15 cellular contexts compared by ENCODE assay signal in genomic region chrX:98480606-98481005, GRCh38.
A peak's percentile ranks its signal among the peaks of the same experiment; 100 is the strongest.
DNase-seq lines count a peak whose midpoint lies in the region; ATAC-seq and TF ChIP-seq lines count a peak whose summit lies in the region.
"Had no signal": no experiment of that assay in that cellular context is flagged by ENCODE, and none has a peak within 500 bp of the region (broad histone marks: within the 10 kb centered on the region; RNA-seq: fewer than 3 reads in every experiment).

No MANE protein-coding gene starts in this region.

- CTCF ChIA-PET in PC-3 (lab: Charles Lee) = no interaction called here

- no peaks in the 10 kb centered on the region for H4K20me1 ChIP-seq in PC-3 (ENCODE audit: low read length)
- H4K20me1 ChIP-seq: BLaER1 treated with 17β-estradiol and CSF1 and Interleukin-3, amounts not matched to agents 10 nM and 100 nM had no signal

- intact Hi-C loops in PC-3 (cut with micrococcal nuclease) (no loop called here), adrenal gland (cut with DNase I) (no loop called here)

- no peaks in the 10 kb centered on the region for H3K9me2 ChIP-seq in PC-3 (replicated peaks; ENCODE audit: low read length)

- no peaks in the 10 kb centered on the region for H3K79me2 ChIP-seq in PC-3 (ENCODE audit: low read length)

- no peak overlapping the region for H3K4me3 ChIP-seq in PC-3 (ENCODE audit: low read length)
- no peak overlapping the region for H3K4me3 ChIP-seq in RWPE2 (ENCODE audit: severe bottlenecking)
- no peak overlapping the region for H3K4me3 ChIP-seq in epithelial cell of esophagus (ENCODE audit: low read length)
- H3K4me3 ChIP-seq in adrenal gland = no peak overlapping the region
- H3K4me3 ChIP-seq: BLaER1 treated with 17β-estradiol and CSF1 and Interleukin-3, amounts not matched to agents 10 nM and 100 nM had no signal

- H3K4me1 ChIP-seq in PC-3 (ENCODE audit: insufficient read depth, low read length) (no peaks in the 10 kb centered on the region), RWPE2 (ENCODE audit: insufficient read depth, poor library complexity, severe bottlenecking) (no peaks in the 10 kb centered on the region), adrenal gland (replicated peaks in 1 of 2) (no peaks in the 10 kb centered on the region)
- H3K4me1 ChIP-seq: Caco-2 had no signal

- H3K27me3 ChIP-seq in PC-3 (ENCODE audit: low read length) (no peaks in the 10 kb centered on the region), RWPE2 (ENCODE audit: insufficient read depth, poor library complexity, severe bottlenecking) (no peaks in the 10 kb centered on the region), adrenal gland (no peaks in the 10 kb centered on the region)

- H3K9ac ChIP-seq in PC-3 (ENCODE audit: low read length) = no peak overlapping the region
- H3K9ac ChIP-seq: BLaER1 treated with 17β-estradiol and CSF1 and Interleukin-3, amounts not matched to agents 10 nM and 100 nM had no signal

- DNase-seq in PC-3 (peak; percentile 39), RWPE2 (ENCODE audit: low spot score) (no peak), epithelial cell of esophagus (ENCODE audit: low read depth) (peak; percentile 27), kidney tubule cell (ENCODE audit: low spot score) (peak; percentile 71), HK-2 (ENCODE audit: unreplicated experiment) (no peak), adrenal gland (no peak)
- DNase-seq: Caco-2; CD4-positive, CD25-positive, alpha-beta regulatory T cell; CD8-positive, alpha-beta memory T cell; DMS79 treated with DMSO at 0.1 percent for 48 hours; GF-D8; GOT3; H9 had no signal

- H3K9me3 ChIP-seq in PC-3 (ENCODE audit: low read length) (no peaks in the 10 kb centered on the region), RWPE2 (ENCODE audit: severe bottlenecking) (no peaks in the 10 kb centered on the region), adrenal gland (replicated peaks in 1 of 3) (no peaks in the 10 kb centered on the region)
- H3K9me3 ChIP-seq: BLaER1 treated with 17β-estradiol and CSF1 and Interleukin-3, amounts not matched to agents 10 nM and 100 nM; Caco-2 had no signal

- H3K36me3 ChIP-seq in PC-3 (ENCODE audit: low read depth, low read length) (no peaks in the 10 kb centered on the region), RWPE2 (ENCODE audit: low read depth) (no peaks in the 10 kb centered on the region), adrenal gland (replicated peaks in 1 of 2) (no peaks in the 10 kb centered on the region)
- H3K36me3 ChIP-seq: BLaER1 treated with 17β-estradiol and CSF1 and Interleukin-3, amounts not matched to agents 10 nM and 100 nM had no signal

- no peaks in the 10 kb centered on the region for H3F3A ChIP-seq in PC-3 (ENCODE audit: low read length, unreplicated experiment)

- no peak overlapping the region for H3K27ac ChIP-seq in PC-3 (ENCODE audit: low read length)
- H3K27ac ChIP-seq in RWPE2 (ENCODE audit: poor library complexity, severe bottlenecking) = no peak overlapping the region
- no peak overlapping the region for H3K27ac ChIP-seq in adrenal gland
- H3K27ac ChIP-seq: BLaER1 treated with 17β-estradiol and CSF1 and Interleukin-3, amounts not matched to agents 10 nM and 100 nM had no signal

- no peak for TF ChIP-seq POLR2A in adrenal gland (IDR thresholded peaks at IDR 0.05)

- no TSS peak for BruUV-seq in PC-3 (replicated peaks; lab: Mats Ljungman, UMichigan)

- WGBS in adrenal gland, 4 donors = 64 to 72% (median 70%) methylated on average over 4 of the region's 4 CpGs

- H2AFZ ChIP-seq in PC-3 (ENCODE audit: low read length) = no peak overlapping the region

- TF ChIP-seq CTCF in PC-3 (conservative IDR thresholded peaks at IDR 0.05; ENCODE audit: low read depth, low read length) (no peak), RWPE2 (IDR thresholded peaks at IDR 0.05; ENCODE audit: poor library complexity, severe bottlenecking) (no peak), epithelial cell of esophagus (IDR thresholded peaks at IDR 0.05; ENCODE audit: insufficient read depth, low read depth, low read length, missing control alignments) (no peak), adrenal gland (IDR thresholded peaks at IDR 0.05) (no peak)

- ATAC-seq in PC-3 (no peak), RWPE2 (ENCODE audit: low read depth) (peak; percentile 45; the same call in 2 of the 3 replicates), GM19467 (IDR thresholded peaks at IDR 0.05; ENCODE audit: unreplicated experiment) (no peak)

- H3K4me2 ChIP-seq in PC-3 (ENCODE audit: low read length) = no peak overlapping the region
- H3K4me2 ChIP-seq: BLaER1 treated with 17β-estradiol and CSF1 and Interleukin-3, amounts not matched to agents 10 nM and 100 nM had no signal

- POLR2A ChIA-PET in PC-3 (lab: Charles Lee; ENCODE audit: unreplicated experiment) = no interaction called here

Comparison
In these comparisons a context has a peak if more than half of its experiments do, and no peak if none do; other contexts are left out.
1. DNase-seq: peak in PC-3 (single experiment), epithelial cell of esophagus (single experiment) and kidney tubule cell (single experiment); none in RWPE2 (single experiment), HK-2 (single experiment) and adrenal gland (0 of 7).